ENCODE assay signal across 7 cellular contexts in genomic region chr3:197750396-197750831, GRCh38. TPM values are rescaled to one million over a fixed set of nuclear protein-coding genes. Genes with fewer than 3 reads are reported as not detected.
A peak's percentile ranks its signal among the peaks of the same experiment; 100 is the strongest.
DNase-seq lines count a peak whose midpoint lies in the region; ATAC-seq, FAIRE-seq and TF ChIP-seq lines count a peak whose summit lies in the region.

No MANE protein-coding gene starts in this region.

- peak; percentile 33 for ATAC-seq in HG02571 (IDR thresholded peaks at IDR 0.05; ENCODE audit: unreplicated experiment)

- peak; percentile 37 for TF ChIP-seq CTCF in choroid plexus epithelial cell (conservative IDR thresholded peaks at IDR 0.05; ENCODE audit: low read depth, low read length)

- DNase-seq in GM12891 (ENCODE audit: insufficient read length, low spot score), result peak; percentile 53
- peak; percentile 77 for DNase-seq in NCI-H146 (lab: John Stamatoyannopoulos, UW)
- DNase-seq in activated CD4-positive, alpha-beta T cell treated with anti-CD3 and anti-CD28 coated beads for 1 hour, result peak; percentile 35
- DNase-seq in choroid plexus epithelial cell (ENCODE audit: low read depth), result peak; percentile 78
- DNase-seq in kidney tubule cell (ENCODE audit: low spot score), result peak; percentile 68
- peak; percentile 14 to 17 for DNase-seq in stimulated activated CD4-positive, alpha-beta T cell treated with anti-CD3 and anti-CD28 coated beads, Interleukin-15, amount 100 ng/mL, for 1 hour (ENCODE audit: low read depth in 1 of 2, low spot score in 1 of 2)

- FAIRE-seq in GM12891 (lab: Jason Lieb, UNC), result peak; percentile 51

- H3K4me3 ChIP-seq in choroid plexus epithelial cell (ENCODE audit: low read depth, low read length), result peak overlapping the region; percentile 63

- TF ChIP-seq POLR2A in GM12891 (IDR thresholded peaks at IDR 0.05; ENCODE audit: low read depth, low read length), result 0 out of 2 replicates have a peak, but pooled peaks have one; percentile 18

TF ChIP-seq in GM12891, 5 proteins besides CTCF, POLR2A, EP300 and RAD21:
- TF ChIP-seq PAX5 (IDR thresholded peaks at IDR 0.05; ENCODE audit: insufficient read depth, low read length, severe bottlenecking) (no peak), POLR2AphosphoS5 (IDR thresholded peaks at IDR 0.05; ENCODE audit: low read depth, low read length) (no peak), SPI1 (IDR thresholded peaks at IDR 0.05; ENCODE audit: low read depth, low read length) (0 out of 2 replicates have a peak, but pooled peaks have one; percentile 6), TAF1 (IDR thresholded peaks at IDR 0.05; ENCODE audit: low read depth, low read length) (peak; percentile 49; the same call in 1 of the 2 replicates), POU2F2 (IDR thresholded peaks at IDR 0.05; ENCODE audit: low read depth, low read length) (no peak)

RNA-seq across cellular contexts. Expression of gene FYTTD1, which starts 0.7 kb away (rescaled TPM):
- polyA plus RNA-seq in GM12891 (2012; ENCODE audit: low read depth, missing spikeins), result 34.1 TPM

RNA-seq across cellular contexts. Expression of gene RUBCN, which starts 13.7 kb away (rescaled TPM):
- 29.4 TPM for polyA plus RNA-seq in GM12891 (2012; ENCODE audit: low read depth, missing spikeins)

RNA-seq across cellular contexts. Expression of gene LRCH3, which starts 40.6 kb away (rescaled TPM):
- polyA plus RNA-seq in GM12891 (2012; ENCODE audit: low read depth, missing spikeins), result 19.6 TPM

Comparison
In these comparisons a context has a peak if more than half of its experiments do, and no peak if none do; other contexts are left out.
1. Peak in every context shown above with its lines: DNase-seq, ATAC-seq and H3K4me3 ChIP-seq.
2. DNase-seq: peak in every context shown above with its lines; median percentile 78 in choroid plexus epithelial cell; 77 in NCI-H146; 68 in kidney tubule cell; 53 in GM12891; 35 in activated CD4-positive, alpha-beta T cell treated with anti-CD3 and anti-CD28 coated beads for 1 hour; 16 in stimulated activated CD4-positive, alpha-beta T cell treated with anti-CD3 and anti-CD28 coated beads, Interleukin-15, amount 100 ng/mL, for 1 hour.